In the genomic region with DNA sequence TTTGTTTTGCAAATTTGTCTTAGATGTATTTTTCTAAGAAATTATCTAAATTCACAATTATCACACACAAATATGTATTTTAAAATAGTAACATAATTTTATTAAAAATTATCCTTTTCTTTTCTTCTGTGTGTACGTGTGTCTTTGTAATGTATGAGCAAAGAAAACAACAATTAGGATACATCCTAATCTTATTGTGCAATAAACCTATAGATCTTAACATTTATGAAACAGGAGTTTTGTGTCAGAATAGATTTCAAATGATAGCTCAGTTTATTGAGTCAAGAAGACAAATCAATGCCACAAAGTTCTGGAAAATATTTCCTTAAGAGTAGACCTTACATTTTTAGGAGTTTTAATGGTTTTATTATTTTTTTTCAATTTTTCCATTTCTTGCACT, we compare ENCODE assay signal across 25 cellular contexts.
A peak's percentile ranks its signal among the peaks of the same experiment; 100 is the strongest.
DNase-seq lines count a peak whose midpoint lies in the region; ATAC-seq, FAIRE-seq and TF ChIP-seq lines count a peak whose summit lies in the region.
"Had no signal": no experiment of that assay in that cellular context is flagged by ENCODE, and none has a peak within 500 bp of the region (broad histone marks: within the 10 kb centered on the region; RNA-seq: fewer than 3 reads in every experiment).

No MANE protein-coding gene starts in this region.

- H3K79me2 ChIP-seq in K562 (ENCODE audit: control insufficient read depth, insufficient read depth, low read length), result no peaks in the 10 kb centered on the region

- in situ Hi-C loops in IMR-90 (cut with MboI; ENCODE audit: low sequenced_read_pairs) (no loop called here), K562 (cut with MboI) (no loop called here)

- no peak overlapping the region for H3K4me2 ChIP-seq in IMR-90 (ENCODE audit: low read depth, low read length)
- no peak overlapping the region for H3K4me2 ChIP-seq in K562 (ENCODE audit: insufficient read depth, low read length)
- H3K4me2 ChIP-seq: BLaER1 had no signal

- no peak overlapping the region for H3K4me3 ChIP-seq in IMR-90 (ENCODE audit: insufficient read depth, low read depth, low read length)
- H3K4me3 ChIP-seq in K562, result no peak overlapping the region
- no peak overlapping the region for H3K4me3 ChIP-seq in small intestine (ENCODE audit: low read depth in 1 of 2, low read length in 2 of 2)
- H3K4me3 ChIP-seq: BLaER1, GM12878 had no signal

- no peak overlapping the region for H2BK15ac ChIP-seq in IMR-90 (ENCODE audit: low read depth, low read length)

- H3K36me3 ChIP-seq in IMR-90 (ENCODE audit: control insufficient read depth, insufficient read depth, low read length) (no peaks in the 10 kb centered on the region), K562 (ENCODE audit: control insufficient read depth, insufficient read depth, low read length) (no peaks in the 10 kb centered on the region), small intestine (ENCODE audit: control insufficient read depth in 2 of 2, insufficient read depth in 2 of 2, low read length in 2 of 2) (no peaks in the 10 kb centered on the region)
- H3K36me3 ChIP-seq: BE2C, BLaER1 had no signal

- no peak overlapping the region for H2AK5ac ChIP-seq in IMR-90 (ENCODE audit: low read depth, low read length)

- H3K23ac ChIP-seq in IMR-90 (ENCODE audit: low read depth, low read length), result no peak overlapping the region

- no peak overlapping the region for H3K14ac ChIP-seq in IMR-90 (replicated peaks; ENCODE audit: low read depth, low read length)

- H3K27ac ChIP-seq in IMR-90 (ENCODE audit: insufficient read depth, low read length) (no peak overlapping the region), K562 (ENCODE audit: extremely low read depth, low read depth, low read length) (no peak overlapping the region), small intestine (ENCODE audit: low read depth in 1 of 2, low read length in 1 of 2) (no peak overlapping the region)
- H3K27ac ChIP-seq: BLaER1 had no signal

- H3K4me1 ChIP-seq in IMR-90 (ENCODE audit: control insufficient read depth, insufficient read depth, low read length) (no peaks in the 10 kb centered on the region), K562 (replicated peaks in 1 of 2; ENCODE audit: control insufficient read depth in 2 of 2, insufficient read depth in 2 of 2, low read length in 2 of 2) (no peaks in the 10 kb centered on the region), small intestine (ENCODE audit: control insufficient read depth in 2 of 2, insufficient read depth in 1 of 2, low read depth in 1 of 2, low read length in 1 of 2) (peaks cover 0 to 4% of the 10 kb centered on the region in 2 donors)
- H3K4me1 ChIP-seq: BE2C, BLaER1 had no signal

- H3K27me3 ChIP-seq in IMR-90 (ENCODE audit: control insufficient read depth, insufficient read depth, low read length), result no peaks in the 10 kb centered on the region
- no peaks in the 10 kb centered on the region for H3K27me3 ChIP-seq in K562 (ENCODE audit: control insufficient read depth in 2 of 2, insufficient read depth in 2 of 2, low read length in 2 of 2)
- H3K27me3 ChIP-seq in small intestine (ENCODE audit: control insufficient read depth in 2 of 2, insufficient read depth in 2 of 2, low read length in 2 of 2), result no peaks in the 10 kb centered on the region
- H3K27me3 ChIP-seq: BE2C, BLaER1 had no signal

- intact Hi-C loops in IMR-90 (cut with micrococcal nuclease), result no loop called here
- intact Hi-C loops in K562 (cut with micrococcal nuclease), result no loop called here

- H2AK9ac ChIP-seq in IMR-90 (replicated peaks; ENCODE audit: low read depth, low read length, poor library complexity), result no peak overlapping the region

- dilution Hi-C loops in IMR-90 (cut with HindIII; ENCODE audit: low sequenced_read_pairs, unreplicated experiment), result no loop called here

- DNase-seq in IMR-90 (no peak), K562 (ENCODE audit: extremely low read depth in 1 of 4, low spot score in 3 of 4) (no peak), small intestine (no peak)
- DNase-seq: 8988T; ACHN; BE2C; C1 segment of cervical spinal cord; CD4-positive, alpha-beta memory T cell; CD4-positive, CD25-positive, alpha-beta regulatory T cell; CD8-positive, alpha-beta memory T cell; COR-L47; DMS 273 treated with DMSO at 0.1 percent for 48 hours; DMS153; DMS53; DMS79; DND-41; EL; GDM1 had no signal

- H3K56ac ChIP-seq in IMR-90 (ENCODE audit: extremely low read depth, insufficient read depth, low read length), result no peak overlapping the region

- no TSS peak for BruUV-seq in IMR-90 (replicated peaks; lab: Mats Ljungman, UMichigan)
- BruUV-seq in K562 (replicated peaks; lab: Mats Ljungman, UMichigan), result no TSS peak

- no peak overlapping the region for H3K18ac ChIP-seq in IMR-90 (ENCODE audit: low read depth, low read length)

- POLR2A ChIA-PET in IMR-90 (lab: Charles Lee; ENCODE audit: unreplicated experiment) (no interaction called here), K562 (lab: Yijun Ruan, JAX) (no interaction called here)

- H3K4ac ChIP-seq in IMR-90 (ENCODE audit: low read depth, low read length), result no peak overlapping the region

- no peak overlapping the region for H2BK5ac ChIP-seq in IMR-90 (ENCODE audit: low read depth, low read length, poor library complexity, severe bottlenecking)

- TF ChIP-seq EP300 in K562 (IDR thresholded peaks at IDR 0.05; ENCODE audit: low read length), result no peak

- H2BK20ac ChIP-seq in IMR-90 (ENCODE audit: low read depth, low read length), result no peak overlapping the region

- no peak overlapping the region for H4K91ac ChIP-seq in IMR-90 (ENCODE audit: insufficient read depth, low read depth, low read length)

- H3K9me3 ChIP-seq in IMR-90 (ENCODE audit: control insufficient read depth, insufficient read depth, low read length) (peaks cover 17% of the 10 kb centered on the region), K562 (replicated peaks; ENCODE audit: control insufficient read depth, insufficient read depth, low read depth, low read length) (no peaks in the 10 kb centered on the region; the same call in none of the 2 replicates), small intestine (ENCODE audit: control insufficient read depth, low read depth) (no peaks in the 10 kb centered on the region)
- H3K9me3 ChIP-seq: BE2C, BLaER1 had no signal

- TF ChIP-seq POLR2A in IMR-90 (IDR thresholded peaks at IDR 0.05; ENCODE audit: low read depth, low read length) (no peak), K562 (conservative IDR thresholded peaks at IDR 0.05) (no peak)

- H2BK120ac ChIP-seq in IMR-90 (ENCODE audit: low read depth, low read length), result no peak overlapping the region

- CTCF ChIA-PET in IMR-90 (lab: Yijun Ruan, JAX) (no interaction called here), K562 (lab: Yijun Ruan, JAX; ENCODE audit: low intra/inter-chr PET ratio) (no interaction called here)

- no CpG with 5 or more reads among the region's 1 CpG for WGBS in IMR-90 (ENCODE audit: extremely low coverage in 2 of 2, insufficient read length in 1 of 2), 2 experiments
- WGBS in K562 (ENCODE audit: insufficient coverage, low coverage, missing lambda C conversion rate), result 0% methylated on average over 1 of the region's 1 CpG
- 74 to 91% (median 89%) methylated on average over 1 of the region's 1 CpG for WGBS in small intestine, 3 donors

- H3K9ac ChIP-seq in IMR-90 (ENCODE audit: low read depth, low read length) (no peak overlapping the region), K562 (ENCODE audit: insufficient read depth in 1 of 2, low read depth in 2 of 2, low read length in 2 of 2) (no peak overlapping the region)
- H3K9ac ChIP-seq: BLaER1 had no signal

- no peak overlapping the region for H4K5ac ChIP-seq in IMR-90 (ENCODE audit: low read depth, low read length)

- H4K20me1 ChIP-seq in IMR-90 (ENCODE audit: insufficient read depth, low read length) (no peaks in the 10 kb centered on the region), K562 (replicated peaks; ENCODE audit: control insufficient read depth, insufficient read depth, low read length) (no peaks in the 10 kb centered on the region)
- H4K20me1 ChIP-seq: BLaER1 had no signal

- H4K8ac ChIP-seq in IMR-90 (ENCODE audit: low read depth in 2 of 2, low read length in 2 of 2), result no peak overlapping the region

- TF ChIP-seq RAD21 in IMR-90 (IDR thresholded peaks at IDR 0.05; ENCODE audit: low read length) (no peak), K562 (CRISPR knock-in tag; conservative IDR thresholded peaks at IDR 0.05 in 1 of 2, IDR thresholded peaks at IDR 0.05 in 1 of 2) (no peak)

- H3K79me1 ChIP-seq in IMR-90 (ENCODE audit: low read depth in 1 of 2, low read length in 2 of 2), result no peaks in the 10 kb centered on the region

- TF ChIP-seq CTCF in IMR-90 (conservative IDR thresholded peaks at IDR 0.05; ENCODE audit: low read depth, low read length) (no peak), K562 (IDR thresholded peaks at IDR 0.05 in 2 of 3, conservative IDR thresholded peaks at IDR 0.05 in 1 of 3; ENCODE audit: insufficient read depth in 2 of 3, low read depth in 1 of 3, low read length in 3 of 3) (no peak)

- ATAC-seq in IMR-90 (ENCODE audit: low read depth), result no peak
- no peak for ATAC-seq in K562
- no peak for ATAC-seq in GM21423 (IDR thresholded peaks at IDR 0.05; ENCODE audit: unreplicated experiment)
- no peak for ATAC-seq in GM18907 (IDR thresholded peaks at IDR 0.05; ENCODE audit: unreplicated experiment)
- ATAC-seq: GM12878 had no signal

- no peak overlapping the region for H2AFZ ChIP-seq in IMR-90 (replicated peaks; ENCODE audit: low read length, poor library complexity)
- no peak overlapping the region for H2AFZ ChIP-seq in K562 (ENCODE audit: low read depth, low read length)

- H3K9me1 ChIP-seq in IMR-90 (ENCODE audit: insufficient read depth, low read length) (no peaks in the 10 kb centered on the region), K562 (ENCODE audit: control insufficient read depth, insufficient read depth, low read length) (no peaks in the 10 kb centered on the region)

- FAIRE-seq in K562 (lab: Jason Lieb, UNC), result no peak
- FAIRE-seq in small intestine (lab: Jason Lieb, UNC), result peak; percentile 73
- FAIRE-seq: A204.1, GM12878, GM12892, GM18507 had no signal

TF ChIP-seq in IMR-90, 13 proteins besides CTCF, POLR2A, EP300 and RAD21:
- no peak for TF ChIP-seq RCOR1 (IDR thresholded peaks at IDR 0.05; ENCODE audit: insufficient replicate concordance, low read length)
- TF ChIP-seq CEBPB (IDR thresholded peaks at IDR 0.05; ENCODE audit: low read depth, low read length), result peak; percentile 50; the same call in 1 of the 2 replicates
- no peak for TF ChIP-seq FOS (IDR thresholded peaks at IDR 0.05; ENCODE audit: low read depth, low read length)
- no peak for TF ChIP-seq CHD1 (IDR thresholded peaks at IDR 0.05; ENCODE audit: low read depth, low read length)
- TF ChIP-seq SMC3 (IDR thresholded peaks at IDR 0.05; ENCODE audit: low read depth, low read length), result no peak
